In the genomic region with DNA sequence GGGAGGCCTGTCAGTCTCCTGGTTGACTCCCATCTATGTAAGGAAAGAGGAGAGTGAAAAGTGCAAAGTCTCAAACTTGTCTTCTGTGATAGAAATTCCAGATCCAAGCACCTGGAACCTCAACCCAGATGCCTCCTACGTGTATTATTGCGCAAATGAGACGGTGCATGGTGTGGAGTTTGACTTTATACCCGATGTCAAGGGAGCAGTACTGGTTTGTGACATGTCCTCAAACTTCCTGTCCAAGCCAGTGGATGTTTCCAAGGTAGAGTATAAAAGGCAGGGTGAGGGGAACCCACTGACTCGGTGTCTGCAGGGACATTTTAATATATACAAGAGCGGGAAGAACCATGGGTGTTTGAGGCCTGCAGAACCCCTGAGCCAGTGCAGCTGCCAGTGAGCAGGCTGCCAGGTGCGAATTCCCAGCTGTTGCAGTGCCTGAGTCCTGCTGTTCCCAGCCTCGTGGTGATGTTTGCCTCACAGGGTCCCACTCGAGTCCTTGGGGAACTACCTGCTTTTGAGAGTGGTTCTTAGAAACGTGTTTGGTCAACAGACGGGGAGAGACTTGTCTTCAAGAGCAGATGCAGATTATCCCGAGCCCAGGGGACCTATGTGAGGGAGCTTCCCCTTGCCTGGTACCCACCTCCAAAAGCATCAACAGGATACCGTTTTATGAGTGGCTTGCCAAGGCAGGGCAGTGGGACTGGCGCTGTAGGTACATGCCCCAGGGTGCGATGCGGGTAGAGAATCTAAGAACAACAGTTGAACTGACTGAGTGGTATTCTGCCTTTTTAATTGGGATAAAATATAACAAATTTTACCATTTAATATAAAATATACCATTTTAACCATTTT, we compare ENCODE assay signal across 24 cellular contexts.
"Had no signal": no experiment of that assay in that cellular context is flagged by ENCODE, and none has a peak within 500 bp of the region (broad histone marks: within the 10 kb centered on the region; RNA-seq: fewer than 3 reads in every experiment).

No MANE protein-coding gene starts in this region.

- H3K4me1 ChIP-seq: ascending aorta had no signal

- H3K4me3 ChIP-seq: ascending aorta had no signal

- H3K27me3 ChIP-seq: ascending aorta had no signal

- H3K9me3 ChIP-seq: ascending aorta, SK-N-SH had no signal

- H3K4me3 Mint-ChIP-seq: activated CD4-positive, alpha-beta T cell treated with anti-CD3 and anti-CD28 coated beads for 36 hours; activated CD8-positive, alpha-beta memory T cell treated with anti-CD3 and anti-CD28 coated beads, Interleukin-2, amount 10 ng/mL, durations not matched to agents 7 days and 5 days; activated naive CD8-positive, alpha-beta T cell treated with anti-CD3 and anti-CD28 coated beads, Interleukin-2, amount 50 U/mL, for 24 hours; activated T-cell treated with anti-CD3 and anti-CD28 coated beads, Interleukin-2, amount 50 U/mL, for 4 hours; brain; central memory CD8-positive, alpha-beta T cell had no signal

- H3K27me3 Mint-ChIP-seq: activated CD4-positive, alpha-beta T cell treated with anti-CD3 and anti-CD28 coated beads for 36 hours; activated CD8-positive, alpha-beta memory T cell treated with anti-CD3 and anti-CD28 coated beads, Interleukin-2, amount 10 ng/mL, durations not matched to agents 7 days and 5 days; activated naive CD8-positive, alpha-beta T cell treated with anti-CD3 and anti-CD28 coated beads, Interleukin-2, amount 50 U/mL, for 24 hours; central memory CD8-positive, alpha-beta T cell had no signal

- ATAC-seq: activated CD4-positive, alpha-beta T cell treated with anti-CD3 and anti-CD28 coated beads for 36 hours; activated CD8-positive, alpha-beta memory T cell treated with anti-CD3 and anti-CD28 coated beads, Interleukin-2, amount 10 ng/mL, durations not matched to agents 7 days and 5 days; activated naive CD4-positive, alpha-beta T cell treated with anti-CD3 and anti-CD28 coated beads, Interleukin-2, amount 50 U/mL, for 72 hours; activated naive CD8-positive, alpha-beta T cell treated with anti-CD3 and anti-CD28 coated beads, Interleukin-2, amount 50 U/mL, for 24 hours; activated T-cell treated with anti-CD3 and anti-CD28 coated beads, Interleukin-2, amount 50 U/mL, for 4 hours had no signal

- H3K4me1 Mint-ChIP-seq: activated CD4-positive, alpha-beta T cell treated with anti-CD3 and anti-CD28 coated beads for 36 hours; central memory CD8-positive, alpha-beta T cell had no signal

- H3K27ac Mint-ChIP-seq: activated CD4-positive, alpha-beta T cell treated with anti-CD3 and anti-CD28 coated beads for 36 hours; activated CD8-positive, alpha-beta memory T cell treated with anti-CD3 and anti-CD28 coated beads, Interleukin-2, amount 10 ng/mL, durations not matched to agents 7 days and 5 days; activated naive CD8-positive, alpha-beta T cell treated with anti-CD3 and anti-CD28 coated beads, Interleukin-2, amount 50 U/mL, for 24 hours had no signal

- DNase-seq: activated CD4-positive, alpha-beta T cell treated with anti-CD3 and anti-CD28 coated beads for 36 hours; activated CD4-positive, alpha-beta T cell treated with anti-CD3 and anti-CD28 coated beads, Interleukin-2, amount 50 U/mL, for 1 hour; activated CD8-positive, alpha-beta memory T cell treated with anti-CD3 and anti-CD28 coated beads, Interleukin-2, amount 10 ng/mL, durations not matched to agents 7 days and 5 days; activated naive CD4-positive, alpha-beta T cell treated with Interleukin-2 at 50 U/mL for 16 hours; activated naive CD8-positive, alpha-beta T cell treated with anti-CD3 and anti-CD28 coated beads, Interleukin-2, amount 50 U/mL, for 24 hours; activated T-cell treated with anti-CD3 and anti-CD28 coated beads, Interleukin-2, amount 50 U/mL, for 4 hours; amniotic stem cell; Kasumi-1; KBM-7; NCI-H1105 treated with DMSO at 0.1 percent for 48 hours; NCI-H1436 treated with DMSO at 0.1 percent for 48 hours; NCI-H187 treated with DMSO at 0.1 percent for 48 hours; NCI-H2081 treated with DMSO at 0.1 percent for 48 hours; NCI-H226; NCI-H526 treated with DMSO at 0.1 percent for 48 hours; NCI-H82; SIG-M5; T-helper 1 cell had no signal

- H3K36me3 ChIP-seq: ascending aorta had no signal

- H3K9me3 Mint-ChIP-seq: activated naive CD4-positive, alpha-beta T cell treated with anti-CD3 and anti-CD28 coated beads, Interleukin-2, amount 50 U/mL, for 72 hours; activated naive CD8-positive, alpha-beta T cell treated with anti-CD3 and anti-CD28 coated beads, Interleukin-2, amount 50 U/mL, for 24 hours; activated T-cell treated with anti-CD3 and anti-CD28 coated beads, Interleukin-2, amount 50 U/mL, for 4 hours; brain; central memory CD8-positive, alpha-beta T cell had no signal

- H3K27ac ChIP-seq: ascending aorta, VCaP had no signal
